8 cellular contexts compared by ENCODE assay signal in the genomic region with DNA sequence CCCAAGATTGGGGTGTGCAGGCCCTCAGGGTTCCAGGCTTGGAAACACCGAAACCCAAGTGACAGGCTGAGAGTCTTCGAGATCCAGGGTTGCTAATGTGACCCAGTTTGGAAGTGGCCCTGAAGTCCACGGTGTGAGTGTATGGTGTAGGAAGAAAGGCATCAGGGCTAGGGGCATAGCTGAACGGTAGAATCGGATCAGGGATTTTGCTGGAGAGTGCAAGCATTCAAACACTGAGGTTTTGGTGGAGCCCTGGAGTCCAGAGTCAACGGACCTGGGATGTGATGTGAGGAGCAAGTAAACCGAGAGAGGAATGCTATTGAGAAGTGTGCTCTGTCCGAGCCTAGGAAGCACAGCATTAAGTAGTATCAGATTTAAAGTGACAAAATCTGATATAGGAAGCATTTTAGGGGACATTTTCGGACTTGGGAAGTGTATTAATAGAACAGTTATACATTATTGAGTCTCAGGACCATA. TPM values are rescaled to one million over a fixed set of nuclear protein-coding genes. Genes with fewer than 3 reads are reported as not detected.
DNase-seq lines count a peak whose midpoint lies in the region; ATAC-seq and TF ChIP-seq lines count a peak whose summit lies in the region.

No MANE protein-coding gene starts in this region.

- H3K27ac ChIP-seq in heart left ventricle (peak overlapping the region in 11 of 12 donors; percentile 90 to 100 (median 100)), duodenal mucosa (ENCODE audit: low read depth, low read length) (peak overlapping the region; percentile 98), aorta (ENCODE audit: low read depth in 1 of 2, low read length in 2 of 2) (peak overlapping the region in 1 of 2 donors; percentile 95)

- H3K27me3 ChIP-seq in heart left ventricle, result no peaks in the 10 kb centered on the region
- no peaks in the 10 kb centered on the region for H3K27me3 ChIP-seq in duodenal mucosa (ENCODE audit: control insufficient read depth in 1 of 2, insufficient read depth in 2 of 2, low read length in 2 of 2)
- H3K27me3 ChIP-seq in mononuclear cell (ENCODE audit: insufficient read depth, low read length), result no peaks in the 10 kb centered on the region
- H3K27me3 ChIP-seq in aorta (ENCODE audit: control insufficient read depth in 1 of 2, insufficient read depth in 2 of 2, low read length in 1 of 2), result no peaks in the 10 kb centered on the region

- intact Hi-C loops in heart left ventricle (cut with DNase I) (loop anchor here in 1 of 10 donors (5.0 kb wide), 1 partner anchor 45 kb away; no protein-coding TSS in a partner anchor), cardiac septum (cut with DNase I) (loop anchor here (5.0 kb wide), 1 partner anchor 80 kb away; no protein-coding TSS in a partner anchor), aorta (cut with DNase I) (loop anchor here in 1 of 2 donors (10.0 kb wide), 1 partner anchor 112 kb away; no protein-coding TSS in a partner anchor)

- ATAC-seq in heart left ventricle (peak in 1 of 4 donors; percentile 0), aorta (ENCODE audit: low FRiP score) (peak; percentile 24), HG02759 (IDR thresholded peaks at IDR 0.05; ENCODE audit: unreplicated experiment) (no peak), HG03097 (IDR thresholded peaks at IDR 0.05; ENCODE audit: low FRiP score, unreplicated experiment) (no peak)

- TF ChIP-seq CTCF in heart left ventricle (IDR thresholded peaks at IDR 0.05), result no peak

- H3K4me3 ChIP-seq in heart left ventricle (peak overlapping the region; percentile 58 to 98 (median 90)), duodenal mucosa (ENCODE audit: low read depth in 1 of 2, low read length in 2 of 2) (peak overlapping the region; percentile 88 to 92), mononuclear cell (ENCODE audit: low read length) (peak overlapping the region; percentile 83), aorta (ENCODE audit: low read length in 2 of 2) (peak overlapping the region; percentile 44 to 58)

- no peak for TF ChIP-seq POLR2A in heart left ventricle (IDR thresholded peaks at IDR 0.05)

- WGBS in heart left ventricle, 4 donors, result 2 to 4% (median 3%) methylated on average over 9 of the region's 9 CpGs
- whole genome bisulfite sequencing in aorta, 2 donors, result 1 to 3% methylated on average over 9 of the region's 9 CpGs

- H3K9me3 ChIP-seq in heart left ventricle, result no peaks in the 10 kb centered on the region
- H3K9me3 ChIP-seq in duodenal mucosa (ENCODE audit: control insufficient read depth in 1 of 2, low read length in 2 of 2), result no peaks in the 10 kb centered on the region
- H3K9me3 ChIP-seq in mononuclear cell (ENCODE audit: low read depth, low read length), result no peaks in the 10 kb centered on the region
- H3K9me3 ChIP-seq in aorta (ENCODE audit: control insufficient read depth, low read length), result no peaks in the 10 kb centered on the region

- H3K4me1 ChIP-seq in heart left ventricle (peaks cover 0 to 57% (median 36%) of the 10 kb centered on the region in 12 donors), duodenal mucosa (ENCODE audit: control insufficient read depth in 1 of 2, insufficient read depth in 2 of 2, low read length in 2 of 2) (peaks cover 26 to 46% of the 10 kb centered on the region in 2 donors), mononuclear cell (ENCODE audit: insufficient read depth, low read length) (peaks cover 46% of the 10 kb centered on the region), aorta (ENCODE audit: control insufficient read depth in 1 of 2, insufficient read depth in 2 of 2, low read length in 2 of 2) (peaks cover 0 to 5% of the 10 kb centered on the region in 2 donors)

- H3K36me3 ChIP-seq in heart left ventricle (peaks cover 0 to 16% (median 0%) of the 10 kb centered on the region in 9 donors), duodenal mucosa (ENCODE audit: control insufficient read depth in 1 of 2, insufficient read depth in 2 of 2, low read length in 2 of 2) (peaks cover 0 to 5% of the 10 kb centered on the region in 2 donors), aorta (ENCODE audit: control insufficient read depth in 1 of 2, insufficient read depth in 2 of 2, low read length in 1 of 2) (no peaks in the 10 kb centered on the region)

- H3K9ac ChIP-seq in duodenal mucosa (ENCODE audit: low read depth in 1 of 2, low read length in 2 of 2), result peak overlapping the region; percentile 91 to 94

- DNase-seq in heart left ventricle (no peak), cardiac septum (ENCODE audit: low spot score) (no peak), NCI-H748 treated with DMSO at 0.1 percent for 48 hours (lab: John Stamatoyannopoulos, UW) (peak; percentile 99), aorta (no peak)

RNA-seq across cellular contexts. Expression of gene NFYC, which starts 1.0 kb away (rescaled TPM):
- total RNA-seq in heart left ventricle, result 10 to 100 TPM; 52.6 to 82.8 (median 69.4) TPM
- 10 to 100 TPM; 45.2 to 52.8 TPM for polyA plus RNA-seq in heart left ventricle
- 61.7 TPM for total RNA-seq in cardiac septum
- total RNA-seq in mononuclear cell, result 19.4 TPM
- total RNA-seq in aorta, result 10 to 100 TPM; 39.1 to 56.4 TPM
- 10 to 100 TPM; 21.3 to 36.2 TPM for polyA plus RNA-seq in aorta

RNA-seq across cellular contexts. Expression of gene RIMS3, which starts 27.0 kb away (rescaled TPM):
- total RNA-seq in heart left ventricle (1 to 10 TPM in 5 of 9 donors, under 1 TPM in 4; 0.56 to 3.0 (median 1.1) TPM), cardiac septum (0.67 TPM), mononuclear cell (0.84 TPM), aorta (10 to 100 TPM; 16.7 to 18.3 TPM)
- polyA plus RNA-seq in heart left ventricle (under 1 TPM; 0.23 to 0.30 TPM), aorta (1 to 10 TPM; 4.9 to 6.2 TPM)
